1 cellular context compared by ENCODE assay signal in genomic region chr14:63852817-63853730, GRCh38.
TF ChIP-seq lines count a peak whose summit lies in the region.

TSS of gene SYNE2 (plus strand) at chr14:63853004. CDS start at chr14:63909149, 56,145 bp downstream.

TF ChIP-seq in WTC11, 78 proteins besides CTCF, POLR2A, EP300 and RAD21 (continued from another document):
- TF ChIP-seq ARID4B (CRISPR knock-in tag; IDR thresholded peaks at IDR 0.05; ENCODE audit: borderline replicate concordance) (no peak), ZNF121 (CRISPR knock-in tag; IDR thresholded peaks at IDR 0.05) (peak; percentile 48; the same call in 1 of the 2 replicates), TCF7 (CRISPR knock-in tag; IDR thresholded peaks at IDR 0.05; ENCODE audit: low read depth) (no peak), EMX1 (CRISPR knock-in tag; IDR thresholded peaks at IDR 0.05) (no peak), ATF3 (CRISPR knock-in tag; conservative IDR thresholded peaks at IDR 0.05) (no peak), ESRRA (CRISPR knock-in tag; IDR thresholded peaks at IDR 0.05; ENCODE audit: borderline replicate concordance) (no peak), TEAD1 (CRISPR knock-in tag; IDR thresholded peaks at IDR 0.05) (peak; percentile 65; the same call in 1 of the 2 replicates)
TF ChIP-seq in WTC11: peak in this region for 7.
